8 cellular contexts compared by ENCODE assay signal in the genomic region with DNA sequence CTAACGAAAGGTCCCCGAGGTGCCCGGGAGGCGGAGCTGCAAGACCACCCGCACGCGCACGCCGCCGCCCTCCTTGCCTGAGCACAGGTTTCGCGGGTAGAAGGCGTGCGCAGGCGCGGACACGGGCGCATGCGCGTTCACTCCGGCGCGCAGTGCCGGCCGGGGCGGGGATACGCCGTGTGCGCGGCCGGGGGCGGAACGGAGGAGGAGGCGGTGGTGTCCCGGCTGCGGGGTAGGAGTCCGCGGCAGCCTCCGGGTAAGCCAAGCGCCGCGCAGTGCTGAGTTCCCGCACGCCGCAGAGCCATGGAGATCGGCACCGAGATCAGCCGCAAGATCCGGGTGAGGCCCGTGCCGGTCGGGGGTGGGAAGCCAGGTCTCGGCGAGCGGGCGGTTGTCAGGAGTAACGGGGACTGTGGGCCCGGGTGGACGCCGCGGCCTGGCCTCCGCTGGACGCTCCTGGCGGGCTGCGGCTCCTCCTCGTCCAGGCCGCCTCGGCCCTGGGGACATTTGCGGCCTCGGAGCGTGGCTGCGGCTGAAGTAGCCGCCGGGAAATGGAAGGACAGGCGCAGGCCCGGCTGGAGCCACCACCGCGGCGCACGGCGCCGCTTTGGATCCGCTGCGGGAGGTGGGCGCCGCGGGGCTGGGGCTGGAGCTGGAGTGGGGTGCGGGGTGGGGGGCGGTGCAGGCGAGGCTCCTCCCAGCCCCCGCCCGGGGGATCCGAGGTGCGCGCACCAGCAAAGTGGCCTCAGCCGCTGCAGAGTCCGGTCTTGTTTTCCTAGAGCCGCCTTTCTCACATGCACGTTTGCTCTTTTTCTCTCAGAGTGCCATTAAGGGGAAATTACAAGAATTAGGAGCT.
A peak's percentile ranks its signal among the peaks of the same experiment; 100 is the strongest.
DNase-seq lines count a peak whose midpoint lies in the region; ATAC-seq and TF ChIP-seq lines count a peak whose summit lies in the region.

A gene with protein sequence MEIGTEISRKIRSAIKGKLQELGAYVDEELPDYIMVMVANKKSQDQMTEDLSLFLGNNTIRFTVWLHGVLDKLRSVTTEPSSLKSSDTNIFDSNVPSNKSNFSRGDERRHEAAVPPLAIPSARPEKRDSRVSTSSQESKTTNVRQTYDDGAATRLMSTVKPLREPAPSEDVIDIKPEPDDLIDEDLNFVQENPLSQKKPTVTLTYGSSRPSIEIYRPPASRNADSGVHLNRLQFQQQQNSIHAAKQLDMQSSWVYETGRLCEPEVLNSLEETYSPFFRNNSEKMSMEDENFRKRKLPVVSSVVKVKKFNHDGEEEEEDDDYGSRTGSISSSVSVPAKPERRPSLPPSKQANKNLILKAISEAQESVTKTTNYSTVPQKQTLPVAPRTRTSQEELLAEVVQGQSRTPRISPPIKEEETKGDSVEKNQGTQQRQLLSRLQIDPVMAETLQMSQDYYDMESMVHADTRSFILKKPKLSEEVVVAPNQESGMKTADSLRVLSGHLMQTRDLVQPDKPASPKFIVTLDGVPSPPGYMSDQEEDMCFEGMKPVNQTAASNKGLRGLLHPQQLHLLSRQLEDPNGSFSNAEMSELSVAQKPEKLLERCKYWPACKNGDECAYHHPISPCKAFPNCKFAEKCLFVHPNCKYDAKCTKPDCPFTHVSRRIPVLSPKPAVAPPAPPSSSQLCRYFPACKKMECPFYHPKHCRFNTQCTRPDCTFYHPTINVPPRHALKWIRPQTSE (plus strand): TSS at position 207 of the 856 bp plus-strand sequence. CDS start 97 bp downstream, at position 304.

- DNase-seq in COLO668 (lab: John Stamatoyannopoulos, UW; ENCODE audit: unreplicated experiment): peak; percentile 95
- DNase-seq in HL-60 (ENCODE audit: low read depth in 1 of 2, low spot score in 1 of 2): peak; percentile 68 to 78
- DNase-seq in NK-92 (lab: John Stamatoyannopoulos, UW; ENCODE audit: unreplicated experiment): peak; percentile 35
- peak; percentile 95 for DNase-seq in activated CD8-positive, alpha-beta memory T cell treated with anti-CD3 and anti-CD28 coated beads for 24 hours
- DNase-seq in effector CD8-positive, alpha-beta T cell (lab: John Stamatoyannopoulos, UW): peak; percentile 84
- DNase-seq in medulla oblongata (ENCODE audit: extremely low spot score): peak; percentile 89
- peak; percentile 68 for DNase-seq in stimulated activated CD8-positive, alpha-beta memory T cell treated with anti-CD3 and anti-CD28 coated beads, Interleukin-12 subunit alpha, Interleukin-12 subunit beta, amount 100 ng/mL, for 24 hours (ENCODE audit: extremely low read depth)

- H3K4me3 ChIP-seq in HL-60 (replicated peaks; ENCODE audit: insufficient read depth, low read length): peak within 1 kb of the TSS; percentile 92

- TF ChIP-seq CTCF in HL-60 (IDR thresholded peaks at IDR 0.05; ENCODE audit: insufficient read depth, low read length): no peak

- H3K27ac ChIP-seq in HL-60 (replicated peaks): peak within 1 kb of the TSS; percentile 93

- peak; percentile 94 for ATAC-seq in GM19463 (IDR thresholded peaks at IDR 0.05; ENCODE audit: unreplicated experiment)

- H3K27me3 ChIP-seq in HL-60 (ENCODE audit: insufficient read depth, poor library complexity, severe bottlenecking): no peaks in the 10 kb centered on the region

Comparison
In these comparisons a context has a peak if more than half of its experiments do, and no peak if none do; other contexts are left out.
1. Peak in every context shown above with its lines: DNase-seq, ATAC-seq, H3K4me3 ChIP-seq and H3K27ac ChIP-seq.
2. DNase-seq: peak in every context shown above with its lines; median percentile 95 in COLO668; 95 in activated CD8-positive, alpha-beta memory T cell treated with anti-CD3 and anti-CD28 coated beads for 24 hours; 89 in medulla oblongata; 84 in effector CD8-positive, alpha-beta T cell; 73 in HL-60; 68 in stimulated activated CD8-positive, alpha-beta memory T cell treated with anti-CD3 and anti-CD28 coated beads, Interleukin-12 subunit alpha, Interleukin-12 subunit beta, amount 100 ng/mL, for 24 hours; 35 in NK-92.